Comparison of ENCODE assay signal across 25 cellular contexts in genomic region chr7:1895664-1896515, GRCh38.
DNase-seq lines count a peak whose midpoint lies in the region; ATAC-seq, FAIRE-seq and TF ChIP-seq lines count a peak whose summit lies in the region.
"Had no signal": no experiment of that assay in that cellular context is flagged by ENCODE, and none has a peak within 500 bp of the region (broad histone marks: within the 10 kb centered on the region; RNA-seq: fewer than 3 reads in every experiment).

No MANE protein-coding gene starts in this region.

- no peaks in the 10 kb centered on the region for H3K9me3 Mint-ChIP-seq in stimulated activated naive CD8-positive, alpha-beta T cell treated with anti-CD3 and anti-CD28 coated beads, Interleukin-15, Interleukin-2, amounts not matched to agents 100 ng/mL and 50 ng/mL, for 24 hours
- H3K9me3 Mint-ChIP-seq in endodermal cell: no peaks in the 10 kb centered on the region
- no peaks in the 10 kb centered on the region for H3K9me3 Mint-ChIP-seq in stimulated activated memory B cell treated with anti-CD40 and anti-IgM and Interleukin-4, amounts not matched to agents 10 μg/mL and 1 μg/mL and 100 μg/mL, for 72 hours
- H3K9me3 Mint-ChIP-seq: activated naive CD4-positive, alpha-beta T cell treated with anti-CD3 and anti-CD28 coated beads, Interleukin-2, amount 50 U/mL, for 24 hours; activated T-cell treated with anti-CD3 and anti-CD28 coated beads, Interleukin-2, amount 50 U/mL, for 72 hours; memory B cell; T-cell had no signal

- H3K36me3 ChIP-seq in endodermal cell (ENCODE audit: control insufficient read depth, insufficient read depth, low read length): peaks cover 4% of the 10 kb centered on the region
- peaks cover 0 to 97% (median 28%) of the 10 kb centered on the region in 6 donors for H3K36me3 ChIP-seq in spleen
- no peaks in the 10 kb centered on the region for H3K36me3 ChIP-seq in prostate gland
- H3K36me3 ChIP-seq: cardiac muscle cell, vagina had no signal

- 94 to 96% methylated on average over 28 to 30 of the region's 30 CpGs for WGBS in endodermal cell (ENCODE audit: insufficient coverage in 1 of 2, insufficient read length in 1 of 2), 2 experiments
- 80 to 92% (median 89%) methylated on average over 19 to 30 of the region's 30 CpGs for WGBS in spleen, 5 donors
- WGBS in prostate gland: 92% methylated on average over 30 of the region's 30 CpGs

- H3K27ac ChIP-seq in endodermal cell (ENCODE audit: low read depth, low read length) (no peak overlapping the region), spleen (peak overlapping the region in 3 of 8 donors; percentile 22 to 29 (median 25)), prostate gland (no peak overlapping the region)
- H3K27ac ChIP-seq: cardiac muscle cell, vagina had no signal

- H3K9ac ChIP-seq in endodermal cell (ENCODE audit: extremely low read depth, low read length, poor library complexity, severe bottlenecking): no peak overlapping the region

- no peaks in the 10 kb centered on the region for H3K4me1 ChIP-seq in endodermal cell (ENCODE audit: control insufficient read depth, insufficient read depth, low read length)
- H3K4me1 ChIP-seq in spleen: peaks cover 0 to 40% (median 2%) of the 10 kb centered on the region in 6 donors
- H3K4me1 ChIP-seq in prostate gland (replicated peaks): no peaks in the 10 kb centered on the region

- no peaks in the 10 kb centered on the region for H3K9me3 ChIP-seq in endodermal cell (ENCODE audit: control insufficient read depth, low read length)
- no peaks in the 10 kb centered on the region for H3K9me3 ChIP-seq in spleen
- no peaks in the 10 kb centered on the region for H3K9me3 ChIP-seq in prostate gland
- H3K9me3 ChIP-seq: vagina had no signal

- TF ChIP-seq POLR2A in spleen (IDR thresholded peaks at IDR 0.05) (no peak), prostate gland (IDR thresholded peaks at IDR 0.05) (no peak)

- H3K36me3 Mint-ChIP-seq in stimulated activated naive CD8-positive, alpha-beta T cell treated with anti-CD3 and anti-CD28 coated beads, Interleukin-15, Interleukin-2, amounts not matched to agents 100 ng/mL and 50 ng/mL, for 24 hours (ENCODE audit: low read depth): no peaks in the 10 kb centered on the region
- H3K36me3 Mint-ChIP-seq in endodermal cell (ENCODE audit: low read depth): peaks cover 2% of the 10 kb centered on the region
- peaks cover 46% of the 10 kb centered on the region for H3K36me3 Mint-ChIP-seq in stimulated activated memory B cell treated with anti-CD40 and anti-IgM and Interleukin-4, amounts not matched to agents 10 μg/mL and 1 μg/mL and 100 μg/mL, for 72 hours
- H3K36me3 Mint-ChIP-seq: memory B cell had no signal

- no peak for DNase-seq in stimulated activated naive CD8-positive, alpha-beta T cell treated with anti-CD3 and anti-CD28 coated beads, Interleukin-15, Interleukin-2, amounts not matched to agents 100 U/mL and 50 U/mL, for 24 hours
- DNase-seq in endodermal cell (no peak), left lobe of liver (ENCODE audit: low spot score) (peak; percentile 93), spleen (no peak), RCC 7860 (ENCODE audit: low spot score) (no peak), prostate gland (ENCODE audit: low spot score) (no peak)
- DNase-seq: activated CD4-positive, alpha-beta T cell treated with anti-CD3 and anti-CD28 coated beads for 36 hours; activated T-cell treated with anti-CD3 and anti-CD28 coated beads, Interleukin-2, amount 50 U/mL, for 72 hours; NCI-H1092; NCI-H2029 treated with DMSO at 0.1 percent for 48 hours; NCI-H446; OCI-M1; T-cell had no signal

- intact Hi-C loops in spleen (cut with DNase I; ENCODE audit: low total_unique reads): no loop called here
- intact Hi-C loops in prostate gland (cut with DNase I): no loop called here

- H3K4me3 ChIP-seq in endodermal cell (ENCODE audit: low read length): no peak overlapping the region
- no peak overlapping the region for H3K4me3 ChIP-seq in spleen
- H3K4me3 ChIP-seq in prostate gland: no peak overlapping the region
- H3K4me3 ChIP-seq: cardiac muscle cell, smooth muscle cell, vagina had no signal

- H3K4me1 Mint-ChIP-seq in stimulated activated naive CD8-positive, alpha-beta T cell treated with anti-CD3 and anti-CD28 coated beads, Interleukin-15, Interleukin-2, amounts not matched to agents 100 ng/mL and 50 ng/mL, for 24 hours (ENCODE audit: low read depth): no peaks in the 10 kb centered on the region
- H3K4me1 Mint-ChIP-seq in endodermal cell: no peaks in the 10 kb centered on the region
- H3K4me1 Mint-ChIP-seq in stimulated activated memory B cell treated with anti-CD40 and anti-IgM and Interleukin-4, amounts not matched to agents 10 μg/mL and 1 μg/mL and 100 μg/mL, for 72 hours: peaks cover 6% of the 10 kb centered on the region
- H3K4me1 Mint-ChIP-seq: activated CD4-positive, alpha-beta T cell treated with anti-CD3 and anti-CD28 coated beads for 36 hours; memory B cell had no signal

- no peak for FAIRE-seq in RCC 7860 (lab: Jason Lieb, UNC)
- FAIRE-seq: D721Med, GM12891, H54, keratinocyte, TTC549 had no signal

- no peak for ATAC-seq in stimulated activated naive CD8-positive, alpha-beta T cell treated with anti-CD3 and anti-CD28 coated beads, Interleukin-15, Interleukin-2, amounts not matched to agents 100 U/mL and 50 U/mL, for 24 hours
- ATAC-seq in left lobe of liver: peak; percentile 96
- ATAC-seq in stimulated activated memory B cell treated with anti-CD40 and anti-IgM and Interleukin-4, amounts not matched to agents 10 μg/mL and 1 μg/mL and 100 μg/mL, for 72 hours: no peak
- ATAC-seq: activated CD4-positive, alpha-beta T cell treated with anti-CD3 and anti-CD28 coated beads for 36 hours; activated T-cell treated with anti-CD3 and anti-CD28 coated beads, Interleukin-2, amount 50 U/mL, for 72 hours; T-cell had no signal

- peak overlapping the region; percentile 36 for H3K27ac Mint-ChIP-seq in stimulated activated naive CD8-positive, alpha-beta T cell treated with anti-CD3 and anti-CD28 coated beads, Interleukin-15, Interleukin-2, amounts not matched to agents 100 ng/mL and 50 ng/mL, for 24 hours
- H3K27ac Mint-ChIP-seq in endodermal cell: peak overlapping the region; percentile 30
- no peak overlapping the region for H3K27ac Mint-ChIP-seq in stimulated activated memory B cell treated with anti-CD40 and anti-IgM and Interleukin-4, amounts not matched to agents 10 μg/mL and 1 μg/mL and 100 μg/mL, for 72 hours
- H3K27ac Mint-ChIP-seq: activated CD4-positive, alpha-beta T cell treated with anti-CD3 and anti-CD28 coated beads for 36 hours; activated naive CD4-positive, alpha-beta T cell treated with anti-CD3 and anti-CD28 coated beads, Interleukin-2, amount 50 U/mL, for 24 hours; activated T-cell treated with anti-CD3 and anti-CD28 coated beads, Interleukin-2, amount 50 U/mL, for 72 hours; memory B cell; T-cell had no signal

- H3K27me3 ChIP-seq in endodermal cell (ENCODE audit: control insufficient read depth, insufficient read depth, low read length, poor library complexity, severe bottlenecking): no peaks in the 10 kb centered on the region
- H3K27me3 ChIP-seq in spleen (replicated peaks in 1 of 7): no peaks in the 10 kb centered on the region
- H3K27me3 ChIP-seq in prostate gland (replicated peaks; ENCODE audit: insufficient read depth): no peaks in the 10 kb centered on the region
- H3K27me3 ChIP-seq: cardiac muscle cell, vagina had no signal

- H3K27me3 Mint-ChIP-seq in stimulated activated naive CD8-positive, alpha-beta T cell treated with anti-CD3 and anti-CD28 coated beads, Interleukin-15, Interleukin-2, amounts not matched to agents 100 ng/mL and 50 ng/mL, for 24 hours: no peaks in the 10 kb centered on the region
- H3K27me3 Mint-ChIP-seq in endodermal cell (ENCODE audit: insufficient read depth): no peaks in the 10 kb centered on the region
- no peaks in the 10 kb centered on the region for H3K27me3 Mint-ChIP-seq in stimulated activated memory B cell treated with anti-CD40 and anti-IgM and Interleukin-4, amounts not matched to agents 10 μg/mL and 1 μg/mL and 100 μg/mL, for 72 hours
- H3K27me3 Mint-ChIP-seq: activated CD4-positive, alpha-beta T cell treated with anti-CD3 and anti-CD28 coated beads for 36 hours; activated naive CD4-positive, alpha-beta T cell treated with anti-CD3 and anti-CD28 coated beads, Interleukin-2, amount 50 U/mL, for 24 hours; memory B cell; T-cell had no signal

- no peak overlapping the region for H3K4me3 Mint-ChIP-seq in stimulated activated naive CD8-positive, alpha-beta T cell treated with anti-CD3 and anti-CD28 coated beads, Interleukin-15, Interleukin-2, amounts not matched to agents 100 ng/mL and 50 ng/mL, for 24 hours
- no peak overlapping the region for H3K4me3 Mint-ChIP-seq in endodermal cell
- no peak overlapping the region for H3K4me3 Mint-ChIP-seq in stimulated activated memory B cell treated with anti-CD40 and anti-IgM and Interleukin-4, amounts not matched to agents 10 μg/mL and 1 μg/mL and 100 μg/mL, for 72 hours
- H3K4me3 Mint-ChIP-seq: activated CD4-positive, alpha-beta T cell treated with anti-CD3 and anti-CD28 coated beads for 36 hours; activated naive CD4-positive, alpha-beta T cell treated with anti-CD3 and anti-CD28 coated beads, Interleukin-2, amount 50 U/mL, for 24 hours; activated T-cell treated with anti-CD3 and anti-CD28 coated beads, Interleukin-2, amount 50 U/mL, for 72 hours; memory B cell; T-cell had no signal

- no peak for TF ChIP-seq CTCF in endodermal cell (conservative IDR thresholded peaks at IDR 0.05)
- no peak for TF ChIP-seq CTCF in spleen (IDR thresholded peaks at IDR 0.05 in 8 of 11, conservative IDR thresholded peaks at IDR 0.05 in 3 of 11)
- TF ChIP-seq CTCF in prostate gland (IDR thresholded peaks at IDR 0.05): no peak
